Comparison of ENCODE assay signal across 1 cellular context in genomic region chr6:149032599-149033405, GRCh38.
TF ChIP-seq lines count a peak whose summit lies in the region.

No MANE protein-coding gene starts in this region.

TF ChIP-seq in HepG2, 621 proteins besides CTCF, POLR2A, EP300 and RAD21 (continued from another document and continues in another):
- TF ChIP-seq ZBTB46 (CRISPR knock-in tag; IDR thresholded peaks at IDR 0.05; ENCODE audit: borderline replicate concordance) (no peak), ZNF354B (CRISPR knock-in tag; IDR thresholded peaks at IDR 0.05) (no peak), CHD2 (IDR thresholded peaks at IDR 0.05; ENCODE audit: low read depth, low read length) (no peak), CBFB (CRISPR knock-in tag; IDR thresholded peaks at IDR 0.05) (peak; percentile 93), ELF3 (CRISPR knock-in tag; IDR thresholded peaks at IDR 0.05) (no peak), ZNF260 (CRISPR knock-in tag; IDR thresholded peaks at IDR 0.05; ENCODE audit: borderline replicate concordance, low read depth) (no peak), SMC3 (IDR thresholded peaks at IDR 0.05; ENCODE audit: low read length) (0 out of 2 replicates have a peak, but pooled peaks have one; percentile 12), ZNF317 (CRISPR knock-in tag; IDR thresholded peaks at IDR 0.05) (peak; percentile 55; the same call in 1 of the 2 replicates), ZBED4 (CRISPR knock-in tag; IDR thresholded peaks at IDR 0.05; ENCODE audit: borderline replicate concordance) (no peak), FOSL1 (CRISPR knock-in tag; IDR thresholded peaks at IDR 0.05; ENCODE audit: borderline replicate concordance) (peak; percentile 39; the same call in 1 of the 2 replicates), ZNF605 (CRISPR knock-in tag; IDR thresholded peaks at IDR 0.05) (no peak), ARID5B (CRISPR knock-in tag; IDR thresholded peaks at IDR 0.05) (peak; percentile 94), MLX (CRISPR knock-in tag; IDR thresholded peaks at IDR 0.05) (no peak), REPIN1 (CRISPR knock-in tag; IDR thresholded peaks at IDR 0.05; ENCODE audit: borderline replicate concordance, low read depth) (0 out of 2 replicates have a peak, but pooled peaks have one; percentile 51), ZFYVE20 (CRISPR knock-in tag; IDR thresholded peaks at IDR 0.05; ENCODE audit: borderline replicate concordance, low read depth) (no peak), SIX4 (CRISPR knock-in tag; IDR thresholded peaks at IDR 0.05) (peak; percentile 85), SIN3B (IDR thresholded peaks at IDR 0.05; ENCODE audit: low read length) (no peak), TCF7L2 (IDR thresholded peaks at IDR 0.05; ENCODE audit: low read depth, low read length) (peak; percentile 83), MAX (IDR thresholded peaks at IDR 0.05) (peak; percentile 18), ETV6 (CRISPR knock-in tag; conservative IDR thresholded peaks at IDR 0.05) (no peak), SP1 (IDR thresholded peaks at IDR 0.05) (no peak), SP1 (CRISPR knock-in tag; IDR thresholded peaks at IDR 0.05) (no peak), SP140L (CRISPR knock-in tag; IDR thresholded peaks at IDR 0.05; ENCODE audit: borderline replicate concordance) (peak; percentile 45; the same call in 1 of the 2 replicates), ZFX (CRISPR knock-in tag; IDR thresholded peaks at IDR 0.05; ENCODE audit: low read depth) (0 out of 2 replicates have a peak, but pooled peaks have one; percentile 19), SAFB2 (CRISPR knock-in tag; IDR thresholded peaks at IDR 0.05; ENCODE audit: borderline replicate concordance, low read depth) (no peak), FOXP4 (CRISPR knock-in tag; IDR thresholded peaks at IDR 0.05) (peak; percentile 77), ZNF772 (CRISPR knock-in tag; IDR thresholded peaks at IDR 0.05) (no peak), PAF1 (CRISPR knock-in tag; IDR thresholded peaks at IDR 0.05) (no peak), ZGPAT (CRISPR knock-in tag; IDR thresholded peaks at IDR 0.05) (peak; percentile 51; the same call in 1 of the 2 replicates), ZZZ3 (CRISPR knock-in tag; IDR thresholded peaks at IDR 0.05; ENCODE audit: borderline replicate concordance) (no peak; the same call in 1 of the 2 replicates), ZNF644 (CRISPR knock-in tag; IDR thresholded peaks at IDR 0.05; ENCODE audit: low read depth) (peak; percentile 80), ZNF12 (CRISPR knock-in tag; IDR thresholded peaks at IDR 0.05) (peak; percentile 44; the same call in 1 of the 2 replicates), ZNF75D (CRISPR knock-in tag; IDR thresholded peaks at IDR 0.05; ENCODE audit: borderline replicate concordance) (no peak), ZNF512 (CRISPR knock-in tag; IDR thresholded peaks at IDR 0.05) (no peak), PRPF4 (IDR thresholded peaks at IDR 0.05; ENCODE audit: low read depth, low read length, poor library complexity, severe bottlenecking) (no peak), AKAP8 (CRISPR knock-in tag; IDR thresholded peaks at IDR 0.05) (no peak), MED13 (CRISPR knock-in tag; IDR thresholded peaks at IDR 0.05) (peak; percentile 94), HNRNPL (IDR thresholded peaks at IDR 0.05; ENCODE audit: low read depth, low read length) (no peak), ZNF335 (CRISPR knock-in tag; IDR thresholded peaks at IDR 0.05) (0 out of 2 replicates have a peak, but pooled peaks have one; percentile 39), ZSCAN29 (CRISPR knock-in tag; conservative IDR thresholded peaks at IDR 0.05) (no peak), ZNF382 (CRISPR knock-in tag; IDR thresholded peaks at IDR 0.05; ENCODE audit: borderline replicate concordance) (no peak), ZNF547 (CRISPR knock-in tag; IDR thresholded peaks at IDR 0.05) (0 out of 2 replicates have a peak, but pooled peaks have one; percentile 70), ZBTB4 (CRISPR knock-in tag; IDR thresholded peaks at IDR 0.05; ENCODE audit: borderline replicate concordance) (no peak), RELA (CRISPR knock-in tag; IDR thresholded peaks at IDR 0.05) (no peak)
